In genomic region chr7:2725178-2726105, GRCh38 we compare ENCODE assay signal across 20 cellular contexts. TPM values are rescaled to one million over a fixed set of nuclear protein-coding genes. Genes with fewer than 3 reads are reported as not detected.
DNase-seq lines count a peak whose midpoint lies in the region; ATAC-seq and TF ChIP-seq lines count a peak whose summit lies in the region.
"Had no signal": no experiment of that assay in that cellular context is flagged by ENCODE, and none has a peak within 500 bp of the region (broad histone marks: within the 10 kb centered on the region; RNA-seq: fewer than 3 reads in every experiment).

No MANE protein-coding gene starts in this region.

- H3K4me3 ChIP-seq in heart right ventricle (no peak overlapping the region), endodermal cell (ENCODE audit: low read length) (no peak overlapping the region), upper lobe of right lung (no peak overlapping the region), A673 (ENCODE audit: low read depth, low read length, poor library complexity, severe bottlenecking) (no peak overlapping the region)
- H3K4me3 ChIP-seq: esophagus squamous epithelium, SJCRH30, testis had no signal

- CTCF ChIA-PET in A673 (lab: Charles Lee): no interaction called here

- no peak overlapping the region for H3K4me3 Mint-ChIP-seq in endodermal cell
- no peak overlapping the region for H3K4me3 Mint-ChIP-seq in nephron progenitor cell
- H3K4me3 Mint-ChIP-seq in stimulated activated naive B cell treated with anti-CD40 and anti-IgM and Interleukin-4, amounts not matched to agents 10 μg/mL and 1 μg/mL and 100 μg/mL, for 72 hours: no peak overlapping the region
- H3K4me3 Mint-ChIP-seq: activated naive CD4-positive, alpha-beta T cell treated with anti-CD3 and anti-CD28 coated beads for 36 hours; T-helper 1 cell treated with Interleukin-12 subunit alpha and Interleukin-12 subunit beta and Interleukin-4 antibody, amounts not matched to agents 30 μg/mL and 1 μg/mL, for 36 hours had no signal

- DNase-seq in Right ventricle myocardium inferior (ENCODE audit: missing footprints) (peak; percentile 43), heart right ventricle (no peak), endodermal cell (peak; percentile 38), nephron progenitor cell (no peak), upper lobe of right lung (peak; percentile 46), A673 (ENCODE audit: low spot score) (no peak)
- no peak for DNase-seq in stimulated activated naive B cell treated with anti-CD40 and anti-IgM and Interleukin-4, amounts not matched to agents 10 μg/mL and 1 μg/mL and 100 μg/mL, for 72 hours
- DNase-seq: ACHN; activated CD4-positive, alpha-beta T cell treated with anti-CD3 and anti-CD28 coated beads, Interleukin-2, amount 50 U/mL, for 4 hours; activated naive CD4-positive, alpha-beta T cell treated with anti-CD3 and anti-CD28 coated beads for 36 hours; activated T-cell treated with anti-CD3 and anti-CD28 coated beads for 4 hours; effector memory CD4-positive, alpha-beta T cell; esophagus squamous epithelium; NCI-H1694; NCI-H2227 treated with DMSO at 0.1 percent for 48 hours; testis had no signal

- H3K4me1 ChIP-seq in heart right ventricle (peaks cover 0 to 35% (median 0%) of the 10 kb centered on the region in 9 donors), endodermal cell (ENCODE audit: control insufficient read depth, insufficient read depth, low read length) (no peaks in the 10 kb centered on the region), upper lobe of right lung (peaks cover 13% of the 10 kb centered on the region), A673 (ENCODE audit: insufficient read depth, low read length, poor library complexity, severe bottlenecking) (no peaks in the 10 kb centered on the region)

- H3K4me1 Mint-ChIP-seq in endodermal cell (no peaks in the 10 kb centered on the region), nephron progenitor cell (peaks cover 36% of the 10 kb centered on the region)
- peaks cover 22 to 42% of the 10 kb centered on the region in 2 donors for H3K4me1 Mint-ChIP-seq in stimulated activated naive B cell treated with anti-CD40 and anti-IgM and Interleukin-4, amounts not matched to agents 10 μg/mL and 1 μg/mL and 100 μg/mL, for 72 hours

- WGBS in heart right ventricle, 2 donors: 96% methylated on average over 34 of the region's 34 CpGs
- 93% methylated on average over 34 of the region's 34 CpGs for WGBS in endodermal cell (ENCODE audit: insufficient coverage in 1 of 2, insufficient read length in 1 of 2), 2 experiments

- no TSS peak for BruUV-seq in A673 (replicated peaks; lab: Mats Ljungman, UMichigan)

- H3K9me3 ChIP-seq in heart right ventricle (no peaks in the 10 kb centered on the region), endodermal cell (ENCODE audit: control insufficient read depth, low read length) (no peaks in the 10 kb centered on the region), upper lobe of right lung (no peaks in the 10 kb centered on the region), A673 (ENCODE audit: low read depth, low read length, poor library complexity, severe bottlenecking) (no peaks in the 10 kb centered on the region)
- H3K9me3 ChIP-seq: esophagus squamous epithelium, SJCRH30, testis had no signal

- H3K36me3 Mint-ChIP-seq in endodermal cell (ENCODE audit: low read depth): peaks cover 50% of the 10 kb centered on the region
- H3K36me3 Mint-ChIP-seq in nephron progenitor cell (ENCODE audit: low read depth): peaks cover 32% of the 10 kb centered on the region
- peaks cover 40 to 59% of the 10 kb centered on the region in 2 donors for H3K36me3 Mint-ChIP-seq in stimulated activated naive B cell treated with anti-CD40 and anti-IgM and Interleukin-4, amounts not matched to agents 10 μg/mL and 1 μg/mL and 100 μg/mL, for 72 hours

- H3K27ac ChIP-seq in heart right ventricle (no peak overlapping the region), endodermal cell (ENCODE audit: low read depth, low read length) (no peak overlapping the region), upper lobe of right lung (no peak overlapping the region), A673 (ENCODE audit: low read depth, low read length, poor library complexity, severe bottlenecking) (no peak overlapping the region)
- H3K27ac ChIP-seq: esophagus squamous epithelium, SJCRH30, testis had no signal

- no peak for ATAC-seq in Right ventricle myocardium inferior
- ATAC-seq in heart right ventricle: no peak
- ATAC-seq in upper lobe of right lung: no peak
- no peak for ATAC-seq in GM19324 (IDR thresholded peaks at IDR 0.05; ENCODE audit: low FRiP score, unreplicated experiment)
- no peak for ATAC-seq in stimulated activated naive B cell treated with anti-CD40 and anti-IgM and Interleukin-4, amounts not matched to agents 10 μg/mL and 1 μg/mL and 100 μg/mL, for 72 hours (replicated peaks)

- intact Hi-C loops in Right ventricle myocardium inferior (cut with DNase I) (no loop called here), heart right ventricle (cut with DNase I) (loop anchor here in 1 of 10 donors (10.0 kb wide), 1 partner anchor 79 kb away; no protein-coding TSS in a partner anchor), upper lobe of right lung (cut with DNase I) (no loop called here), A673 (cut with micrococcal nuclease; ENCODE audit: unreplicated experiment) (no loop called here)

- no peaks in the 10 kb centered on the region for H3K27me3 ChIP-seq in heart right ventricle
- H3K27me3 ChIP-seq in endodermal cell (ENCODE audit: control insufficient read depth, insufficient read depth, low read length, poor library complexity, severe bottlenecking): no peaks in the 10 kb centered on the region
- no peaks in the 10 kb centered on the region for H3K27me3 ChIP-seq in upper lobe of right lung
- H3K27me3 ChIP-seq in A673 (replicated peaks; ENCODE audit: insufficient read depth, low read depth, low read length, poor library complexity): no peaks in the 10 kb centered on the region
- H3K27me3 ChIP-seq: esophagus squamous epithelium, SJCRH30, testis had no signal

- TF ChIP-seq CTCF in heart right ventricle (IDR thresholded peaks at IDR 0.05): no peak
- TF ChIP-seq CTCF in endodermal cell (conservative IDR thresholded peaks at IDR 0.05): no peak
- TF ChIP-seq CTCF in nephron progenitor cell (IDR thresholded peaks at IDR 0.05): no peak
- TF ChIP-seq CTCF in upper lobe of right lung (IDR thresholded peaks at IDR 0.05): no peak
- no peak for TF ChIP-seq CTCF in A673 (conservative IDR thresholded peaks at IDR 0.05; ENCODE audit: low read depth, low read length)

- H3K9me3 Mint-ChIP-seq in endodermal cell (no peaks in the 10 kb centered on the region), nephron progenitor cell (no peaks in the 10 kb centered on the region)
- peaks cover 0 to 5% of the 10 kb centered on the region in 2 donors for H3K9me3 Mint-ChIP-seq in stimulated activated naive B cell treated with anti-CD40 and anti-IgM and Interleukin-4, amounts not matched to agents 10 μg/mL and 1 μg/mL and 100 μg/mL, for 72 hours
- H3K9me3 Mint-ChIP-seq: activated naive CD4-positive, alpha-beta T cell treated with anti-CD3 and anti-CD28 coated beads for 36 hours; T-helper 1 cell treated with Interleukin-12 subunit alpha and Interleukin-12 subunit beta and Interleukin-4 antibody, amounts not matched to agents 30 μg/mL and 1 μg/mL, for 36 hours had no signal

- POLR2A ChIA-PET in A673 (lab: Charles Lee; ENCODE audit: low non-redundant PET): no interaction called here

- no peak overlapping the region for H3K9ac ChIP-seq in endodermal cell (ENCODE audit: extremely low read depth, low read length, poor library complexity, severe bottlenecking)

- no peaks in the 10 kb centered on the region for H3K27me3 Mint-ChIP-seq in endodermal cell (ENCODE audit: insufficient read depth)
- peaks cover 7% of the 10 kb centered on the region for H3K27me3 Mint-ChIP-seq in nephron progenitor cell (ENCODE audit: low read depth, poor library complexity)
- no peaks in the 10 kb centered on the region for H3K27me3 Mint-ChIP-seq in stimulated activated naive B cell treated with anti-CD40 and anti-IgM and Interleukin-4, amounts not matched to agents 10 μg/mL and 1 μg/mL and 100 μg/mL, for 72 hours

- no peak overlapping the region for H3K27ac Mint-ChIP-seq in endodermal cell
- peak overlapping the region; percentile 93 for H3K27ac Mint-ChIP-seq in nephron progenitor cell
- no peak overlapping the region for H3K27ac Mint-ChIP-seq in stimulated activated naive B cell treated with anti-CD40 and anti-IgM and Interleukin-4, amounts not matched to agents 10 μg/mL and 1 μg/mL and 100 μg/mL, for 72 hours
- H3K27ac Mint-ChIP-seq: activated naive CD4-positive, alpha-beta T cell treated with anti-CD3 and anti-CD28 coated beads for 36 hours; T-helper 1 cell treated with Interleukin-12 subunit alpha and Interleukin-12 subunit beta and Interleukin-4 antibody, amounts not matched to agents 30 μg/mL and 1 μg/mL, for 36 hours had no signal

- H3K36me3 ChIP-seq in heart right ventricle: peaks cover 0 to 82% (median 9%) of the 10 kb centered on the region in 9 donors
- peaks cover 35% of the 10 kb centered on the region for H3K36me3 ChIP-seq in endodermal cell (ENCODE audit: control insufficient read depth, insufficient read depth, low read length)
- peaks cover 21% of the 10 kb centered on the region for H3K36me3 ChIP-seq in upper lobe of right lung
- H3K36me3 ChIP-seq in A673 (ENCODE audit: insufficient read depth, low read length, poor library complexity, severe bottlenecking): no peaks in the 10 kb centered on the region

RNA-seq across cellular contexts. Expression of gene AMZ1, which starts 37.4 kb away (rescaled TPM):
- total RNA-seq in Right ventricle myocardium inferior (0.05 TPM), heart right ventricle (under 1 TPM in 6 of 10 donors, not detected in 4; 0.04 to 0.11 (median 0.07) TPM), endodermal cell (1 to 10 TPM in 1 of 2 donors, under 1 TPM in 1; 0.66 to 1.6 TPM), upper lobe of right lung (0.29 TPM), A673 (2021) (not detected in 2 replicates)
- polyA plus RNA-seq in heart right ventricle: under 1 TPM; 0.04 to 0.07 TPM
- 0.07 TPM for polyA plus RNA-seq in endodermal cell (2013, experiment 1 of 2)
- polyA plus RNA-seq in endodermal cell (2013, experiment 2 of 2): not detected
- total RNA-seq: G401 had no signal

Comparison
In these comparisons a context has a peak if more than half of its experiments do, and no peak if none do; other contexts are left out.
1. DNase-seq: peak in Right ventricle myocardium inferior (single experiment), endodermal cell (single experiment) and upper lobe of right lung (single experiment); none in heart right ventricle (0 of 2), nephron progenitor cell (single experiment), A673 (single experiment) and stimulated activated naive B cell treated with anti-CD40 and anti-IgM and Interleukin-4, amounts not matched to agents 10 μg/mL and 1 μg/mL and 100 μg/mL, for 72 hours (single experiment).